Comparison of ENCODE assay signal across 3 cellular contexts in the genomic region with DNA sequence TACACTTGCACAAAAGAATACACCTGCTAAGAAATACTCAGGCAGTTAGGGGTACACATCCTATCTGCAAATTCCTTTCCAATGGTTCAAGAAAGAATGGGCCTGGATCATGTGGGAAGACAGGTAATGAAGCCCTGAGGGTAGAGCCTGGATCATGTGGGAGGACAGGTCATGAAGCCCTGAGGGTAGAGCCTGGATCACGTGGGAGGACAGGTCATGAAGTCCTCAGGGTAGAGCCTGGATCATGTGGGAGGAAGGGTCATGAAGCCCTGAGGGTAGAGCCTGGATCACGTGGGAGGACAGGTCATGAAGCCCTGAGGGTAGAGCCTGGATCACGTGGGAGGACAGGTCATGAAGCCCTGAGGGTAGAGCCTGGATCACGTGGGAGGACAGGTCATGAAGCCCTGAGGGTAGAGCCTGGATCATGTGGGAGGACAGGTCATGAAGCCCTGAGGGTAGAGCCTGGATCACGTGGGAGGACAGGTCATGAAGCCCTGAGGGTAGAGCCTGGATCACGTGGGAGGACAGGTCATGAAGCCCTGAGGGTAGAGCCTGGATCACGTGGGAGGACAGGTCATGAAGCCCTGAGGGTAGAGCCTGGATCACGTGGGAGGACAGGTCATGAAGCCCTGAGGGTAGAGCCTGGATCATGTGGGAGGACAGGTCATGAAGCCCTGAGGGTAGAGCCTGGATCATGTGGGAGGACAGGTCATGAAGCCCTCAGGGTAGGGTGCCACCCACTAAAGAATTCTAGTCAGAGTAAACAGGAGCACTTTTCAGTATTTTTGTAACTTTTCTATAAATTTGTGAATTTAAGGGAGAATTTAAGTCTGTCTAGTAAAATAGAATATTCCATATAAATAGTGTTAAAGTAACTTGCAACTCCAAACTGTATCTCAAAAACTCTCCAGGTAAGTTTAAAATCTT. TPM values are rescaled to one million over a fixed set of nuclear protein-coding genes. Genes with fewer than 3 reads are reported as not detected.
"Had no signal": no experiment of that assay in that cellular context is flagged by ENCODE, and none has a peak within 500 bp of the region (broad histone marks: within the 10 kb centered on the region; RNA-seq: fewer than 3 reads in every experiment).

No MANE protein-coding gene starts in this region.

RNA-seq across cellular contexts. Expression of a gene that starts 45.8 kb away (rescaled TPM):
- total RNA-seq: activated CD8-positive, alpha-beta memory T cell treated with anti-CD3 and anti-CD28 coated beads, Interleukin-2, amount 10 ng/mL, durations not matched to agents 7 days and 5 days; bronchial epithelial cell; foreskin keratinocyte had no signal
- polyA plus RNA-seq: foreskin keratinocyte had no signal
